24 cellular contexts compared by ENCODE assay signal in genomic region chr14:79496701-79497100, GRCh38.
"Had no signal": no experiment of that assay in that cellular context is flagged by ENCODE, and none has a peak within 500 bp of the region (broad histone marks: within the 10 kb centered on the region; RNA-seq: fewer than 3 reads in every experiment).

No MANE protein-coding gene starts in this region.

- DNase-seq: activated CD4-positive, alpha-beta T cell treated with anti-CD3 and anti-CD28 coated beads, Interleukin-2, amount 50 U/mL, for 48 hours; activated CD8-positive, alpha-beta memory T cell treated with anti-CD3 and anti-CD28 coated beads, Interleukin-2, amount 50 U/mL, for 48 hours; activated naive CD4-positive, alpha-beta T cell; activated T-cell treated with anti-CD3 and anti-CD28 coated beads, Interleukin-2, amount 50 U/mL, for 4 hours; adrenal gland; endodermal cell; esophagus squamous epithelium; gastrocnemius medialis; midbrain; occipital lobe; right lobe of liver; small intestine; stimulated activated CD4-positive, alpha-beta T cell treated with anti-CD3 and anti-CD28 coated beads, Interleukin-2, amount 100 ng/mL, for 24 hours; stimulated activated naive CD8-positive, alpha-beta T cell treated with anti-CD3 and anti-CD28 coated beads, Interleukin-15, amount 100 ng/mL, for 72 hours; T-helper 9 cell; tibial artery had no signal

- H3K9me3 ChIP-seq: adrenal gland, breast epithelium, esophagus squamous epithelium, gastrocnemius medialis, right lobe of liver, tibial artery had no signal

- H3K4me1 ChIP-seq: adrenal gland, breast epithelium, gastrocnemius medialis, right lobe of liver, tibial artery had no signal

- H3K27me3 ChIP-seq: adrenal gland, breast epithelium, esophagus squamous epithelium, gastrocnemius medialis, right lobe of liver, tibial artery had no signal

- H3K4me3 ChIP-seq: adrenal gland, breast epithelium, coronary artery, esophagus squamous epithelium, gastrocnemius medialis, right lobe of liver, tibial artery had no signal

- H3K36me3 ChIP-seq: adrenal gland, breast epithelium, esophagus squamous epithelium, gastrocnemius medialis, right lobe of liver, tibial artery had no signal

- H3K4me3 Mint-ChIP-seq: activated naive CD8-positive, alpha-beta T cell; activated T-cell treated with anti-CD3 and anti-CD28 coated beads, Interleukin-2, amount 50 U/mL, for 4 hours; central memory CD8-positive, alpha-beta T cell; endodermal cell; neural crest cell; stimulated activated effector memory CD8-positive, alpha-beta T cell treated with anti-CD3 and anti-CD28 coated beads, Interleukin-12 subunit alpha, Interleukin-12 subunit beta, amount 100 ng/mL, for 72 hours; stimulated activated naive CD8-positive, alpha-beta T cell treated with anti-CD3 and anti-CD28 coated beads, Interleukin-15, amount 100 ng/mL, for 72 hours; WTC11 had no signal

- H3K27ac ChIP-seq: adrenal gland, breast epithelium, coronary artery, esophagus squamous epithelium, gastrocnemius medialis, right lobe of liver, tibial artery had no signal

- H3K27me3 Mint-ChIP-seq: activated naive CD8-positive, alpha-beta T cell; central memory CD8-positive, alpha-beta T cell; stimulated activated naive CD8-positive, alpha-beta T cell treated with anti-CD3 and anti-CD28 coated beads, Interleukin-15, amount 100 ng/mL, for 72 hours had no signal

- H3K36me3 Mint-ChIP-seq: activated naive CD8-positive, alpha-beta T cell; stimulated activated effector memory CD8-positive, alpha-beta T cell treated with anti-CD3 and anti-CD28 coated beads, Interleukin-12 subunit alpha, Interleukin-12 subunit beta, amount 100 ng/mL, for 72 hours; WTC11 had no signal

- H3K4me1 Mint-ChIP-seq: central memory CD8-positive, alpha-beta T cell; stimulated activated effector memory CD8-positive, alpha-beta T cell treated with anti-CD3 and anti-CD28 coated beads, Interleukin-12 subunit alpha, Interleukin-12 subunit beta, amount 100 ng/mL, for 72 hours; stimulated activated naive CD8-positive, alpha-beta T cell treated with anti-CD3 and anti-CD28 coated beads, Interleukin-15, amount 100 ng/mL, for 72 hours; WTC11 had no signal

- H3K27ac Mint-ChIP-seq: activated naive CD8-positive, alpha-beta T cell; activated T-helper 2 cell treated with anti-CD3 and anti-CD28 coated beads, Interferon-gamma antibody, Interleukin-2, Interleukin-4, amounts not matched to agents 10 μg/mL and 5 μg/mL and 100 μg/mL, durations not matched to agents 14 hours and 24 hours and 36 hours; endodermal cell; stimulated activated effector memory CD8-positive, alpha-beta T cell treated with anti-CD3 and anti-CD28 coated beads, Interleukin-12 subunit alpha, Interleukin-12 subunit beta, amount 100 ng/mL, for 72 hours; stimulated activated naive CD8-positive, alpha-beta T cell treated with anti-CD3 and anti-CD28 coated beads, Interleukin-15, amount 100 ng/mL, for 72 hours; WTC11 had no signal

- H3K9me3 Mint-ChIP-seq: activated T-cell treated with anti-CD3 and anti-CD28 coated beads, Interleukin-2, amount 50 U/mL, for 4 hours; activated T-helper 2 cell treated with anti-CD3 and anti-CD28 coated beads, Interferon-gamma antibody, Interleukin-2, Interleukin-4, amounts not matched to agents 10 μg/mL and 5 μg/mL and 100 μg/mL, durations not matched to agents 14 hours and 24 hours and 36 hours; endodermal cell had no signal
